3 cellular contexts compared by ENCODE assay signal in the genomic region with DNA sequence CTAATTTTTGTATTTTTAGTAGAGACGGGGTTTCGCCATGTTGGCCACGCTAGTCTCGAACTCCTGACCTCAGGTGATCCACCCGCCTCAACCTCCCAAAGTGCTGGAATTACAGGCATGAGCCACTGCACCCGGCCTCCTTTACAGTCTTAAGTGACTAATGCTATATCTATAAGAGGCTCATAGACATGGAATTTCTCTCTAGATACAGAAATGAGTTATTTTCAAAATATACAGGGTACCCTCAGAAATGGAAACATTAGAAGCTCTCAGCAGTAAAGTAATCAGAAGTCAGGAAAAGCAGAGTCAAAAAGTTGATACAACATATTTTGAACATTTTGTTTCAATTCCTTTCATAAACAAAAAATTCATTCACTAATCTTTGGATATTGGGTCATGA. TPM values are rescaled to one million over a fixed set of nuclear protein-coding genes. Genes with fewer than 3 reads are reported as not detected.
"Had no signal": no experiment of that assay in that cellular context is flagged by ENCODE, and none has a peak within 500 bp of the region (broad histone marks: within the 10 kb centered on the region; RNA-seq: fewer than 3 reads in every experiment).

No MANE protein-coding gene starts in this region.

RNA-seq across cellular contexts. Expression of a gene that starts 5.7 kb away (rescaled TPM):
- total RNA-seq: activated CD4-positive, alpha-beta memory T cell treated with anti-CD3 and anti-CD28 coated beads, Interleukin-2, amount 10 ng/mL, durations not matched to agents 7 days and 5 days; activated CD8-positive, alpha-beta memory T cell treated with anti-CD3 and anti-CD28 coated beads, Interleukin-2, amount 10 ng/mL, durations not matched to agents 7 days and 5 days; OCI-LY7 had no signal
